15 cellular contexts compared by ENCODE assay signal in the genomic region with DNA sequence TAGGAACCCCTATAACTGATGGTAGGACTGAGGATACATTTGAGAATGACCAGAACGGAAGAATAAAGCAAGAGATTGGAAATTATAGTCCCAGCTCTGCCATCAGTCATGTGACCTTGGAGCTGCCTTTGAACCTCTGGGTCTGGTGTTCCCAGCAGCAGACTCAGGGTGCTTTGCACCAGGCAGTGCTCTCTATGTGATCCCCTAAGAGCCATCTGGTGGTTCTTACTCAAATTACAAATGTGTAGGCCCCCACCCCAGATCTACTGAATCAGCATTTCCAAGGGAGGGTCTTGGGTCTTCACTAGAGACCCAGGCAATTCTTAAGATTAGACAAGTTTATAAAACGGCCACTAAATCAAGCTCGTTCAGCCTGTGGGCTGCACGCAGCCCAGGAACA. TPM values are rescaled to one million over a fixed set of nuclear protein-coding genes. Genes with fewer than 3 reads are reported as not detected.
"Had no signal": no experiment of that assay in that cellular context is flagged by ENCODE, and none has a peak within 500 bp of the region (broad histone marks: within the 10 kb centered on the region; RNA-seq: fewer than 3 reads in every experiment).

No MANE protein-coding gene starts in this region.

- H3K4me1 ChIP-seq: lower lobe of right lung, sigmoid colon, spleen had no signal

- H3K27me3 ChIP-seq: ovary, sigmoid colon, spleen had no signal

- H3K27ac ChIP-seq: epithelial cell of prostate, lower lobe of right lung, ovary, sigmoid colon, spleen had no signal

- H3K4me3 ChIP-seq: lower lobe of right lung, ovary, sigmoid colon, spleen had no signal

- H3K36me3 ChIP-seq: ovary had no signal

- DNase-seq: activated CD4-positive, alpha-beta T cell treated with anti-CD3 and anti-CD28 coated beads, Interleukin-2, amount 50 U/mL, for 48 hours; activated CD8-positive, alpha-beta memory T cell treated with anti-CD3 and anti-CD28 coated beads, Interleukin-2, amount 10 ng/mL, durations not matched to agents 7 days and 5 days; activated naive CD4-positive, alpha-beta T cell treated with anti-CD3 and anti-CD28 coated beads, Interleukin-2, amount 10 ng/mL, durations not matched to agents 7 days and 5 days; activated T-cell treated with anti-CD3 and anti-CD28 coated beads, Interleukin-2, amount 50 U/mL, for 1 hour; dermis blood vessel endothelial cell; effector memory CD8-positive, alpha-beta T cell; head of caudate nucleus; lower lobe of right lung; ovary; sigmoid colon; spleen; stimulated activated CD4-positive, alpha-beta T cell treated with anti-CD3 and anti-CD28 coated beads, Interleukin-1b, Interleukin-23, amount 100 ng/mL, for 48 hours; stimulated activated naive CD8-positive, alpha-beta T cell treated with anti-CD3 and anti-CD28 coated beads, Interleukin-15, amount 100 ng/mL, for 72 hours had no signal

- ATAC-seq: activated CD8-positive, alpha-beta memory T cell treated with anti-CD3 and anti-CD28 coated beads, Interleukin-2, amount 10 ng/mL, durations not matched to agents 7 days and 5 days; effector memory CD8-positive, alpha-beta T cell; lower lobe of right lung; stimulated activated naive CD8-positive, alpha-beta T cell treated with anti-CD3 and anti-CD28 coated beads, Interleukin-15, amount 100 ng/mL, for 72 hours had no signal

- H3K9me3 ChIP-seq: lower lobe of right lung, ovary, sigmoid colon, spleen had no signal

RNA-seq across cellular contexts. Expression of gene PRDM12, which starts 40.2 kb away (rescaled TPM):
- polyA plus RNA-seq: fibroblast of lung, ovary, sigmoid colon had no signal
